Comparison of ENCODE assay signal across 8 cellular contexts in the genomic region with DNA sequence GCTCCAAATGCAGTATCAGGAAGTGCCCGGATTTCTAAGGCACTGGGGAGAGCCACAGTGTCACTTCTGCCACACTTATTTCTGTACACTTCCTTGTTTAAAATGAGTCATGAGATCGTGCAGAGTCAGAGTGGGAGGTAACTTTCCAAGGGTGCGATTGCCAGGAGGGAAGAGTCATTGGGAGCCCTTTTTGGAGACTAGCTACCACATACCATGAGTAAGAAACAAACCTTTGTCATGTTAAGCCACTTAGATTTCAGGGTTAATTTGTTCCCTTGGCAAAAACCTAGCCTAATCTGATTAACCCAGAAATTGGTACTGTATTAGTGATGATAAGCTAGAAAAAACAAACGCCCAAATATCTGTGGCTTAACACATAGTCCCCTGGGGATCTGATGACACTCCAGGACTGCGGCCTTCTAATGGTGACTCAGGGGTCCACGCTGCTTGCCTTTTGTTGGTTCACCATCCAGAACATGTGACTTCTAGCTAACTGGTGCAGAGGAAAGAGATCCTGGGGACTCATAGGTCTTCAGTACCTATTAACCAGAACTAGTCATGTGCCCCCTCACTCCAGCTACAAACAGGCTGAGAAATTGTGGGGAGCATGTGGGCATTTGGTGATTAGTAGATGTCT. TPM values are rescaled to one million over a fixed set of nuclear protein-coding genes. Genes with fewer than 3 reads are reported as not detected.
A peak's percentile ranks its signal among the peaks of the same experiment; 100 is the strongest.
DNase-seq lines count a peak whose midpoint lies in the region; ATAC-seq and TF ChIP-seq lines count a peak whose summit lies in the region.

No MANE protein-coding gene starts in this region.

- H3K9me3 ChIP-seq in smooth muscle cell (replicated peaks; ENCODE audit: low read depth) (no peaks in the 10 kb centered on the region), esophagus squamous epithelium (no peaks in the 10 kb centered on the region)
- H3K9me3 ChIP-seq in CD4-positive, alpha-beta memory T cell (ENCODE audit: control insufficient read depth in 1 of 2, low read length in 2 of 2) = no peaks in the 10 kb centered on the region

- peaks cover 0 to 17% (median 14%) of the 10 kb centered on the region in 8 donors for H3K9me3 Mint-ChIP-seq in CD4-positive, alpha-beta memory T cell
- peaks cover 7% of the 10 kb centered on the region for H3K9me3 Mint-ChIP-seq in activated T-helper 1 cell treated with anti-CD3 and anti-CD28 coated beads, Interleukin-12 subunit alpha, Interleukin-12 subunit beta, Interleukin-2, Interleukin-4 antibody, amounts not matched to agents 30 ng/mL and 10 ng/mL and 1 ng/mL, durations not matched to agents 14 hours and 24 hours and 36 hours

- H3K27ac ChIP-seq in smooth muscle cell (ENCODE audit: low read depth) = peak overlapping the region; percentile 73
- no peak overlapping the region for H3K27ac ChIP-seq in CD4-positive, alpha-beta memory T cell (ENCODE audit: low read depth, low read length)
- H3K27ac ChIP-seq in esophagus squamous epithelium = peak overlapping the region in 1 of 4 donors; percentile 3

- H4K20me1 ChIP-seq in smooth muscle cell (ENCODE audit: low read depth) = no peaks in the 10 kb centered on the region

- H3K4me3 ChIP-seq in smooth muscle cell (no peak overlapping the region), esophagus squamous epithelium (no peak overlapping the region)
- H3K4me3 ChIP-seq in CD4-positive, alpha-beta memory T cell (ENCODE audit: low read length in 2 of 2) = no peak overlapping the region

- H3K79me2 ChIP-seq in smooth muscle cell (ENCODE audit: low read depth) = no peaks in the 10 kb centered on the region

- H2AFZ ChIP-seq in smooth muscle cell (ENCODE audit: low read depth) = no peak overlapping the region

- no peak overlapping the region for H3K9ac ChIP-seq in smooth muscle cell (ENCODE audit: low read depth)

- no peak for TF ChIP-seq CTCF in smooth muscle cell (IDR thresholded peaks at IDR 0.05; ENCODE audit: borderline replicate concordance, insufficient read depth, poor library complexity, severe bottlenecking)
- TF ChIP-seq CTCF in esophagus squamous epithelium (IDR thresholded peaks at IDR 0.05) = no peak

- H3K36me3 ChIP-seq in smooth muscle cell (ENCODE audit: low read depth) = no peaks in the 10 kb centered on the region
- H3K36me3 ChIP-seq in CD4-positive, alpha-beta memory T cell (ENCODE audit: insufficient read depth, low read length) = no peaks in the 10 kb centered on the region
- no peaks in the 10 kb centered on the region for H3K36me3 ChIP-seq in esophagus squamous epithelium

- H3F3A ChIP-seq in smooth muscle cell (ENCODE audit: low read depth) = no peaks in the 10 kb centered on the region

- H3K4me3 Mint-ChIP-seq in CD4-positive, alpha-beta memory T cell = no peak overlapping the region
- H3K4me3 Mint-ChIP-seq in activated T-helper 1 cell treated with anti-CD3 and anti-CD28 coated beads, Interleukin-12 subunit alpha, Interleukin-12 subunit beta, Interleukin-2, Interleukin-4 antibody, amounts not matched to agents 30 ng/mL and 10 ng/mL and 1 ng/mL, durations not matched to agents 14 hours and 24 hours and 36 hours = no peak overlapping the region

- ATAC-seq in GM19452 (IDR thresholded peaks at IDR 0.05; ENCODE audit: unreplicated experiment) (peak; percentile 83), esophagus mucosa (peak; percentile 99), HG02970 (IDR thresholded peaks at IDR 0.05; ENCODE audit: low FRiP score, unreplicated experiment) (no peak)

- H3K4me1 ChIP-seq in smooth muscle cell (ENCODE audit: low read depth) = no peaks in the 10 kb centered on the region
- H3K4me1 ChIP-seq in CD4-positive, alpha-beta memory T cell (ENCODE audit: insufficient read depth, low read length) = no peaks in the 10 kb centered on the region
- H3K4me1 ChIP-seq in esophagus squamous epithelium = peaks cover 0 to 16% (median 5%) of the 10 kb centered on the region in 3 donors

- H3K27ac Mint-ChIP-seq in CD4-positive, alpha-beta memory T cell = peak overlapping the region in 1 of 7 donors; percentile 64
- H3K27ac Mint-ChIP-seq in activated T-helper 1 cell treated with anti-CD3 and anti-CD28 coated beads, Interleukin-12 subunit alpha, Interleukin-12 subunit beta, Interleukin-2, Interleukin-4 antibody, amounts not matched to agents 30 ng/mL and 10 ng/mL and 1 ng/mL, durations not matched to agents 14 hours and 24 hours and 36 hours = no peak overlapping the region

- 23% methylated on average over 6 of the region's 6 CpGs for WGBS in smooth muscle cell (ENCODE audit: low lambda C conversion rate)
- whole genome bisulfite sequencing in esophagus squamous epithelium, 2 donors = 17 to 39% methylated on average over 3 to 6 of the region's 6 CpGs

- DNase-seq in NCI-H226 = peak; percentile 49
- no peak for DNase-seq in smooth muscle cell (lab: John Stamatoyannopoulos, UW; ENCODE audit: unreplicated experiment)
- no peak for DNase-seq in CD4-positive, alpha-beta memory T cell
- no peak for DNase-seq in activated T-helper 1 cell treated with anti-CD3 and anti-CD28 coated beads, Interleukin-12 subunit alpha, Interleukin-12 subunit beta, Interleukin-2, Interleukin-4 antibody, amounts not matched to agents 30 ng/mL and 10 ng/mL and 1 ng/mL, durations not matched to agents 14 hours and 24 hours and 36 hours (ENCODE audit: low spot score)
- no peak for DNase-seq in esophagus squamous epithelium (lab: John Stamatoyannopoulos, UW)

- intact Hi-C loops in CD4-positive, alpha-beta memory T cell (cut with micrococcal nuclease) = no loop called here
- intact Hi-C loops in activated T-helper 1 cell treated with anti-CD3 and anti-CD28 coated beads, Interleukin-12 subunit alpha, Interleukin-12 subunit beta, Interleukin-2, Interleukin-4 antibody, amounts not matched to agents 30 ng/mL and 10 ng/mL and 1 ng/mL, durations not matched to agents 14 hours and 24 hours and 36 hours (cut with micrococcal nuclease) = no loop called here
- intact Hi-C loops in esophagus squamous epithelium (cut with DNase I) = no loop called here

- no peak for TF ChIP-seq POLR2A in esophagus squamous epithelium (IDR thresholded peaks at IDR 0.05)

- H3K4me1 Mint-ChIP-seq in CD4-positive, alpha-beta memory T cell = no peaks in the 10 kb centered on the region
- no peaks in the 10 kb centered on the region for H3K4me1 Mint-ChIP-seq in activated T-helper 1 cell treated with anti-CD3 and anti-CD28 coated beads, Interleukin-12 subunit alpha, Interleukin-12 subunit beta, Interleukin-2, Interleukin-4 antibody, amounts not matched to agents 30 ng/mL and 10 ng/mL and 1 ng/mL, durations not matched to agents 14 hours and 24 hours and 36 hours (ENCODE audit: low read depth)

- H3K27me3 Mint-ChIP-seq in CD4-positive, alpha-beta memory T cell = no peaks in the 10 kb centered on the region
- no peaks in the 10 kb centered on the region for H3K27me3 Mint-ChIP-seq in activated T-helper 1 cell treated with anti-CD3 and anti-CD28 coated beads, Interleukin-12 subunit alpha, Interleukin-12 subunit beta, Interleukin-2, Interleukin-4 antibody, amounts not matched to agents 30 ng/mL and 10 ng/mL and 1 ng/mL, durations not matched to agents 14 hours and 24 hours and 36 hours (ENCODE audit: insufficient read depth)

- peak overlapping the region; percentile 54 for H3K4me2 ChIP-seq in smooth muscle cell

- H3K36me3 Mint-ChIP-seq in CD4-positive, alpha-beta memory T cell = no peaks in the 10 kb centered on the region
- no peaks in the 10 kb centered on the region for H3K36me3 Mint-ChIP-seq in activated T-helper 1 cell treated with anti-CD3 and anti-CD28 coated beads, Interleukin-12 subunit alpha, Interleukin-12 subunit beta, Interleukin-2, Interleukin-4 antibody, amounts not matched to agents 30 ng/mL and 10 ng/mL and 1 ng/mL, durations not matched to agents 14 hours and 24 hours and 36 hours (ENCODE audit: low read depth)

- POLR2A ChIA-PET in CD4-positive, alpha-beta memory T cell (lab: Charles Lee; ENCODE audit: partially characterized antibody) = no interaction called here

- CTCF ChIA-PET in CD4-positive, alpha-beta memory T cell (lab: Charles Lee; ENCODE audit: partially characterized antibody) = interaction anchor here (1.0 kb wide), 1 partner anchor 9 kb away, joined by 3 read pairs; no protein-coding TSS in a partner anchor

- H3K27me3 ChIP-seq in smooth muscle cell (ENCODE audit: low read depth) = no peaks in the 10 kb centered on the region
- H3K27me3 ChIP-seq in CD4-positive, alpha-beta memory T cell (ENCODE audit: insufficient read depth, low read length) = no peaks in the 10 kb centered on the region
- no peaks in the 10 kb centered on the region for H3K27me3 ChIP-seq in esophagus squamous epithelium

RNA-seq across cellular contexts. Expression of gene TLE1, which starts 48.6 kb away (rescaled TPM):
- 12.0 TPM for total RNA-seq in esophagus mucosa
- 25.5 and 32.5 TPM in 2 replicates for total RNA-seq in smooth muscle cell
- polyA plus RNA-seq in smooth muscle cell = 35.2 and 41.9 TPM in 2 replicates
- total RNA-seq in CD4-positive, alpha-beta memory T cell = under 1 TPM; 0.49 to 0.89 TPM
- 1 to 10 TPM; 2.3 to 3.8 TPM for polyA plus RNA-seq in CD4-positive, alpha-beta memory T cell
- total RNA-seq in activated T-helper 1 cell treated with anti-CD3 and anti-CD28 coated beads, Interleukin-12 subunit alpha, Interleukin-12 subunit beta, Interleukin-2, Interleukin-4 antibody, amounts not matched to agents 30 ng/mL and 10 ng/mL and 1 ng/mL, durations not matched to agents 14 hours and 24 hours and 36 hours = 0.12 TPM in 1 of 2 replicates, not detected in the other
- total RNA-seq in esophagus squamous epithelium = 10 to 100 TPM; 17.1 to 43.3 (median 20.4) TPM
